In genomic region chr1:115678141-115678540, GRCh38 we compare ENCODE assay signal across 31 cellular contexts. TPM values are rescaled to one million over a fixed set of nuclear protein-coding genes. Genes with fewer than 3 reads are reported as not detected.
DNase-seq lines count a peak whose midpoint lies in the region; TF ChIP-seq lines count a peak whose summit lies in the region.
"Had no signal": no experiment of that assay in that cellular context is flagged by ENCODE, and none has a peak within 500 bp of the region (broad histone marks: within the 10 kb centered on the region; RNA-seq: fewer than 3 reads in every experiment).

No MANE protein-coding gene starts in this region.

- H2AFZ ChIP-seq in neuronal stem cell (ENCODE audit: low read length), result no peak overlapping the region

- DNase-seq in RWPE1 (ENCODE audit: low spot score) (no peak), esophagus muscularis mucosa (ENCODE audit: extremely low spot score) (no peak), neuronal stem cell (ENCODE audit: low spot score) (no peak), tibial artery (no peak), spleen (no peak), NCI-H2196 treated with DMSO at 0.1 percent for 48 hours (lab: John Stamatoyannopoulos, UW; ENCODE audit: unreplicated experiment) (no peak)
- no peak for DNase-seq in activated effector memory CD4-positive, alpha-beta T cell treated with Interleukin-2 at 50 U/mL for 16 hours
- no peak for DNase-seq in stimulated activated CD4-positive, alpha-beta T cell treated with anti-CD3 and anti-CD28 coated beads, Interleukin-2, amount 100 ng/mL, for 48 hours
- DNase-seq: activated CD4-positive, alpha-beta T cell treated with anti-CD3 and anti-CD28 coated beads for 4 hours; activated CD8-positive, alpha-beta memory T cell treated with anti-CD3 and anti-CD28 coated beads for 24 hours; activated effector memory CD4-positive, alpha-beta T cell treated with anti-CD3 and anti-CD28 coated beads, Interleukin-2, amount 50 U/mL, for 16 hours; activated T-cell treated with anti-CD3 and anti-CD28 coated beads for 4 hours; BE2C; CD8-positive, alpha-beta T cell; cortex of kidney; effector memory CD8-positive, alpha-beta T cell; foreskin fibroblast; heart left ventricle; islet precursor cell; left ventricle myocardium superior; naive B cell; NCI-H1436 treated with DMSO at 0.1 percent for 48 hours; NCI-H2107; NCI-H446 treated with DMSO at 0.1 percent for 48 hours; small intestine; stimulated activated CD4-positive, alpha-beta T cell treated with anti-CD3 and anti-CD28 coated beads, Interleukin-1b, Interleukin-23, amount 100 ng/mL, for 48 hours; stimulated activated naive CD8-positive, alpha-beta T cell treated with anti-CD3 and anti-CD28 coated beads, Interleukin-15, Interleukin-2, amounts not matched to agents 100 U/mL and 50 U/mL, for 24 hours; T1000; WERI-Rb-1 had no signal

- intact Hi-C loops in esophagus muscularis mucosa (cut with DNase I) (no loop called here), tibial artery (cut with DNase I; ENCODE audit: low total_unique reads) (no loop called here), spleen (cut with DNase I; ENCODE audit: low total_unique reads) (no loop called here)

- H3K27ac ChIP-seq in RWPE1 (peak overlapping the region; percentile 58), esophagus muscularis mucosa (replicated peaks in 1 of 4) (peak overlapping the region; percentile 70 to 84 (median 80)), neuronal stem cell (replicated peaks; ENCODE audit: low read length) (no peak overlapping the region), tibial artery (peak overlapping the region; percentile 78 to 86), spleen (no peak overlapping the region)
- H3K27ac ChIP-seq: WERI-Rb-1 had no signal

- no peak overlapping the region for H2AK5ac ChIP-seq in neuronal stem cell (ENCODE audit: low read depth, low read length)

- POLR2A ChIA-PET in RWPE1 (lab: Yijun Ruan, JAX; ENCODE audit: low non-redundant PET), result interaction anchor here (0.6 kb wide), 1 partner anchor 28 kb away, joined by 4 read pairs; no protein-coding TSS in a partner anchor

- TF ChIP-seq CTCF in RWPE1 (conservative IDR thresholded peaks at IDR 0.05; ENCODE audit: low read depth) (no peak), esophagus muscularis mucosa (IDR thresholded peaks at IDR 0.05) (no peak), tibial artery (IDR thresholded peaks at IDR 0.05) (no peak), spleen (IDR thresholded peaks at IDR 0.05 in 8 of 11, conservative IDR thresholded peaks at IDR 0.05 in 3 of 11) (no peak)

- WGBS in esophagus muscularis mucosa, result 59% methylated on average over 5 of the region's 5 CpGs
- no CpG with 5 or more reads among the region's 5 CpGs for WGBS in neuronal stem cell (ENCODE audit: extremely low coverage in 2 of 2, insufficient read length in 2 of 2, insufficient replicate concordance in 1 of 2), 2 donors
- 69 to 87% (median 78%) methylated on average over 5 of the region's 5 CpGs for WGBS in spleen, 5 donors

- no peak overlapping the region for H3K23ac ChIP-seq in neuronal stem cell (ENCODE audit: low read depth, low read length, poor library complexity)

- H4K91ac ChIP-seq in neuronal stem cell (ENCODE audit: low read depth, low read length, poor library complexity), result no peak overlapping the region

- H2BK120ac ChIP-seq in neuronal stem cell (ENCODE audit: low read depth, low read length), result no peak overlapping the region

- H2BK15ac ChIP-seq in neuronal stem cell (ENCODE audit: low read length), result no peak overlapping the region

- H4K8ac ChIP-seq in neuronal stem cell (ENCODE audit: low read depth, low read length), result no peak overlapping the region

- no peaks in the 10 kb centered on the region for H3K9me3 ChIP-seq in esophagus muscularis mucosa
- H3K9me3 ChIP-seq in neuronal stem cell (replicated peaks in 1 of 2; ENCODE audit: control insufficient read depth in 2 of 2, insufficient read depth in 1 of 2, low read depth in 1 of 2, low read length in 2 of 2), result no peaks in the 10 kb centered on the region
- no peaks in the 10 kb centered on the region for H3K9me3 ChIP-seq in tibial artery
- no peaks in the 10 kb centered on the region for H3K9me3 ChIP-seq in spleen
- H3K9me3 ChIP-seq: BE2C, heart left ventricle, tibial nerve had no signal

- H3K9ac ChIP-seq in neuronal stem cell (ENCODE audit: low read depth, low read length, poor library complexity), result no peak overlapping the region

- H3K27me3 ChIP-seq in esophagus muscularis mucosa (no peaks in the 10 kb centered on the region), neuronal stem cell (ENCODE audit: control insufficient read depth in 3 of 3, insufficient read depth in 3 of 3, low read depth in 1 of 3, low read length in 3 of 3) (no peaks in the 10 kb centered on the region), tibial artery (no peaks in the 10 kb centered on the region), spleen (replicated peaks in 1 of 7) (no peaks in the 10 kb centered on the region)
- H3K27me3 ChIP-seq: BE2C, heart left ventricle, tibial nerve had no signal

- no peaks in the 10 kb centered on the region for H3K79me1 ChIP-seq in neuronal stem cell (ENCODE audit: low read depth, low read length)

- H2BK12ac ChIP-seq in neuronal stem cell (ENCODE audit: low read length), result no peak overlapping the region

- H2BK5ac ChIP-seq in neuronal stem cell (ENCODE audit: low read length), result no peak overlapping the region

- no peak overlapping the region for H3K14ac ChIP-seq in neuronal stem cell (ENCODE audit: low read length)

- TF ChIP-seq EP300 in esophagus muscularis mucosa (IDR thresholded peaks at IDR 0.05), result no peak

- H3K4me3 ChIP-seq in esophagus muscularis mucosa, result no peak overlapping the region
- H3K4me3 ChIP-seq in neuronal stem cell (ENCODE audit: low read length in 2 of 2), result no peak overlapping the region
- H3K4me3 ChIP-seq in tibial artery, result no peak overlapping the region
- no peak overlapping the region for H3K4me3 ChIP-seq in spleen
- H3K4me3 ChIP-seq: GM12878, heart left ventricle, tibial nerve had no signal

- peaks cover 0 to 8% (median 3%) of the 10 kb centered on the region in 4 donors for H3K36me3 ChIP-seq in esophagus muscularis mucosa
- no peaks in the 10 kb centered on the region for H3K36me3 ChIP-seq in neuronal stem cell (replicated peaks in 1 of 2; ENCODE audit: control insufficient read depth in 2 of 2, insufficient read depth in 2 of 2, low read length in 2 of 2)
- peaks cover 0 to 9% (median under 1%) of the 10 kb centered on the region in 3 donors for H3K36me3 ChIP-seq in tibial artery
- H3K36me3 ChIP-seq in spleen, result peaks cover 0 to 7% (median 0%) of the 10 kb centered on the region in 6 donors
- H3K36me3 ChIP-seq: BE2C, WERI-Rb-1 had no signal

- TF ChIP-seq POLR2A in esophagus muscularis mucosa (IDR thresholded peaks at IDR 0.05; ENCODE audit: low read depth), result no peak
- no peak for TF ChIP-seq POLR2A in spleen (IDR thresholded peaks at IDR 0.05)

- peaks cover 38 to 62% (median 58%) of the 10 kb centered on the region in 4 donors for H3K4me1 ChIP-seq in esophagus muscularis mucosa
- H3K4me1 ChIP-seq in neuronal stem cell (ENCODE audit: control insufficient read depth in 2 of 2, insufficient read depth in 1 of 2, low read depth in 1 of 2, low read length in 2 of 2), result peaks cover 13 to 26% of the 10 kb centered on the region in 2 donors
- H3K4me1 ChIP-seq in tibial artery, result peaks cover 0 to 23% (median 15%) of the 10 kb centered on the region in 4 donors
- no peaks in the 10 kb centered on the region for H3K4me1 ChIP-seq in spleen
- H3K4me1 ChIP-seq: BE2C had no signal

- peak overlapping the region; percentile 7 for H3K18ac ChIP-seq in neuronal stem cell (ENCODE audit: low read length)

- no peak overlapping the region for H3K4ac ChIP-seq in neuronal stem cell (ENCODE audit: low read length)

- H3K4me2 ChIP-seq in neuronal stem cell (ENCODE audit: insufficient read depth, low read length, poor library complexity, severe bottlenecking), result no peak overlapping the region

- CTCF ChIA-PET in RWPE1 (lab: Yijun Ruan, JAX), result interaction anchor here (0.8 kb wide), 1 partner anchor 29 kb away, joined by 4 read pairs; no protein-coding TSS in a partner anchor

RNA-seq across cellular contexts. Expression of gene VANGL1, which starts 36.4 kb away (rescaled TPM):
- total RNA-seq in esophagus muscularis mucosa (10 to 100 TPM in 1 of 4 donors, 1 to 10 TPM in 3; 6.3 to 11.7 (median 8.1) TPM), spleen (1 to 10 TPM; 2.9 to 7.0 (median 4.5) TPM)
- polyA plus RNA-seq in neuronal stem cell (2013, experiment 1 of 2), result 6.9 TPM
- polyA plus RNA-seq in neuronal stem cell (2013, experiment 2 of 2), result 6.6 TPM
- under 1 TPM; 0.24 to 0.64 (median 0.61) TPM for polyA plus RNA-seq in spleen

Comparison
In these comparisons a context has a peak if more than half of its experiments do, and no peak if none do; other contexts are left out.
1. H3K27ac ChIP-seq: peak in RWPE1 (single experiment), esophagus muscularis mucosa (4 of 4) and tibial artery (2 of 2); none in neuronal stem cell (single experiment) and spleen (0 of 8).